ENCODE assay signal across 8 cellular contexts in genomic region chr16:85718682-85719081, GRCh38. TPM values are rescaled to one million over a fixed set of nuclear protein-coding genes. Genes with fewer than 3 reads are reported as not detected.
DNase-seq lines count a peak whose midpoint lies in the region; ATAC-seq and TF ChIP-seq lines count a peak whose summit lies in the region.

No MANE protein-coding gene starts in this region.

- peaks cover 15% of the 10 kb centered on the region for H3K27me3 Mint-ChIP-seq in type B pancreatic cell

- peaks cover 15% of the 10 kb centered on the region for H3K4me1 Mint-ChIP-seq in type B pancreatic cell (ENCODE audit: unreplicated experiment)

- no peak for ATAC-seq in heart left ventricle

- H3K4me3 Mint-ChIP-seq in type B pancreatic cell = no peak overlapping the region

- H3K9me3 Mint-ChIP-seq in type B pancreatic cell = no peaks in the 10 kb centered on the region

- intact Hi-C loops in heart left ventricle (cut with DNase I) = loop anchor here (2.0 to 10.0 kb wide), 14 partner anchors 41 to 614 kb away; partner anchors contain the start of gene CIBAR2 (in 1 of the 10)
- intact Hi-C loops in cardiac septum (cut with DNase I) = loop anchor here (10.0 kb wide), 1 partner anchor 444 kb away; no protein-coding TSS in a partner anchor

- H3K9me3 ChIP-seq in heart left ventricle = no peaks in the 10 kb centered on the region

- H3K36me3 ChIP-seq in heart left ventricle = no peaks in the 10 kb centered on the region

- no peak for DNase-seq in heart left ventricle
- no peak for DNase-seq in cardiac septum (ENCODE audit: low spot score)
- DNase-seq in NCI-H82 treated with DMSO at 0.1 percent for 48 hours (lab: John Stamatoyannopoulos, UW; ENCODE audit: unreplicated experiment) = peak; percentile 12
- DNase-seq in fibroblast of pulmonary artery (ENCODE audit: low read depth) = no peak
- DNase-seq in type B pancreatic cell (ENCODE audit: extremely low spot score, unreplicated experiment) = no peak
- DNase-seq in activated CD8-positive, alpha-beta memory T cell treated with anti-CD3 and anti-CD28 coated beads, Interleukin-2, amount 50 U/mL, for 4 hours = no peak
- DNase-seq in NCI-H2227 treated with DMSO at 0.1 percent for 48 hours (lab: John Stamatoyannopoulos, UW) = no peak
- no peak for DNase-seq in globus pallidus (ENCODE audit: low spot score)

- peak in 9 of 12 donors; percentile 29 to 62 (median 48) for TF ChIP-seq CTCF in heart left ventricle (IDR thresholded peaks at IDR 0.05)
- peak; percentile 63 for TF ChIP-seq CTCF in fibroblast of pulmonary artery (IDR thresholded peaks at IDR 0.05; ENCODE audit: low read length, missing control alignments)
- peak; percentile 71 for TF ChIP-seq CTCF in type B pancreatic cell (conservative IDR thresholded peaks at IDR 0.05)

- TF ChIP-seq POLR2A in heart left ventricle (IDR thresholded peaks at IDR 0.05) = no peak

- no peaks in the 10 kb centered on the region for H3K36me3 Mint-ChIP-seq in type B pancreatic cell

- no peaks in the 10 kb centered on the region for H3K27me3 ChIP-seq in heart left ventricle

- no peak overlapping the region for H3K27ac ChIP-seq in heart left ventricle

- WGBS in heart left ventricle, 4 donors = 19 to 45% (median 37%) methylated on average over 7 to 11 of the region's 11 CpGs

- no peak overlapping the region for H3K27ac Mint-ChIP-seq in type B pancreatic cell

- H3K4me3 ChIP-seq in heart left ventricle (no peak overlapping the region), fibroblast of pulmonary artery (replicated peaks; ENCODE audit: low read depth, low read length) (no peak overlapping the region)

- peaks cover 0 to 33% (median 8%) of the 10 kb centered on the region in 12 donors for H3K4me1 ChIP-seq in heart left ventricle

RNA-seq across cellular contexts. Expression of gene GINS2, which starts 29.9 kb away (rescaled TPM):
- 1 to 10 TPM in 1 of 9 donors, under 1 TPM in 7, not detected in 1; 0.19 to 4.2 (median 0.56) TPM for total RNA-seq in heart left ventricle
- under 1 TPM; 0.15 to 0.36 TPM for polyA plus RNA-seq in heart left ventricle
- 0.38 TPM for total RNA-seq in cardiac septum
- total RNA-seq in type B pancreatic cell (ENCODE audit: low replicate concordance) = 13.7 and 39.9 TPM in 2 replicates

RNA-seq across cellular contexts. Expression of gene C16orf74, which starts 32.2 kb away (rescaled TPM):
- 1 to 10 TPM; 1.0 to 4.1 (median 1.6) TPM for total RNA-seq in heart left ventricle
- 1 to 10 TPM in 1 of 2 donors, under 1 TPM in 1; 0.53 to 3.7 TPM for polyA plus RNA-seq in heart left ventricle
- total RNA-seq in cardiac septum = 0.51 TPM
- total RNA-seq in type B pancreatic cell (ENCODE audit: low replicate concordance) = 3.1 and 4.9 TPM in 2 replicates
